In genomic region chr13:98577823-98578285, GRCh38 we compare ENCODE assay signal across 8 cellular contexts. TPM values are rescaled to one million over a fixed set of nuclear protein-coding genes. Genes with fewer than 3 reads are reported as not detected.
DNase-seq lines count a peak whose midpoint lies in the region; ATAC-seq and TF ChIP-seq lines count a peak whose summit lies in the region.

No MANE protein-coding gene starts in this region.

- H3K4me1 Mint-ChIP-seq in T-helper 17 cell, result peaks cover 29% of the 10 kb centered on the region

- no peak for TF ChIP-seq EP300 in sigmoid colon (IDR thresholded peaks at IDR 0.05)

- intact Hi-C loops in Right ventricle myocardium superior (cut with DNase I) (loop anchor here (5.0 kb wide), 1 partner anchor 126 kb away; no protein-coding TSS in a partner anchor), sigmoid colon (cut with DNase I) (loop anchor here (1.0 to 5.0 kb wide), 6 partner anchors 74 to 624 kb away; partner anchors contain the start of genes FARP1 and UBAC2)

- H3K36me3 ChIP-seq in H7 (replicated peaks; ENCODE audit: control insufficient read depth, insufficient read depth, low read length), result no peaks in the 10 kb centered on the region
- no peaks in the 10 kb centered on the region for H3K36me3 ChIP-seq in sigmoid colon

- TF ChIP-seq POLR2A in sigmoid colon (IDR thresholded peaks at IDR 0.05), result no peak

- no peaks in the 10 kb centered on the region for H3K27me3 ChIP-seq in H7 (ENCODE audit: control insufficient read depth, insufficient read depth, low read length)
- H3K27me3 ChIP-seq in sigmoid colon, result no peaks in the 10 kb centered on the region

- no peak for TF ChIP-seq CTCF in sigmoid colon (IDR thresholded peaks at IDR 0.05)

- H3K27me3 Mint-ChIP-seq in T-helper 17 cell, result no peaks in the 10 kb centered on the region

- ATAC-seq in T-helper 17 cell, result no peak
- peak; percentile 8 for ATAC-seq in Right ventricle myocardium superior (ENCODE audit: poor library complexity)
- no peak for ATAC-seq in HG02852 (IDR thresholded peaks at IDR 0.05; ENCODE audit: unreplicated experiment)

- peak overlapping the region; percentile 96 to 100 (median 97) for H3K27ac ChIP-seq in sigmoid colon

- H3K4me1 ChIP-seq in sigmoid colon, result peaks cover 0 to 46% (median 42%) of the 10 kb centered on the region in 4 donors

- H3K4me3 ChIP-seq in H7 (ENCODE audit: insufficient read depth, low read depth, low read length) (peak overlapping the region; percentile 60), sigmoid colon (peak overlapping the region; percentile 30 to 99 (median 73))

- DNase-seq in H7 (no peak), T-helper 17 cell (no peak), Right ventricle myocardium superior (no peak), sigmoid colon (no peak), COR-L47 (lab: John Stamatoyannopoulos, UW) (no peak), NCI-H2107 (lab: John Stamatoyannopoulos, UW) (no peak)
- no peak for DNase-seq in stimulated activated CD8-positive, alpha-beta memory T cell treated with anti-CD3 and anti-CD28 coated beads, Interleukin-4, amount 100 ng/mL, for 48 hours

- H3K9me3 ChIP-seq in T-helper 17 cell (ENCODE audit: control insufficient read depth, low read length, poor library complexity, severe bottlenecking) (no peaks in the 10 kb centered on the region), sigmoid colon (no peaks in the 10 kb centered on the region)

- H3K27ac Mint-ChIP-seq in T-helper 17 cell, result peak overlapping the region; percentile 90

- WGBS in sigmoid colon, 2 donors, result 21 to 60% methylated on average over 14 of the region's 14 CpGs

- H3K4me3 Mint-ChIP-seq in T-helper 17 cell, result peak overlapping the region; percentile 68

- no peaks in the 10 kb centered on the region for H3K36me3 Mint-ChIP-seq in T-helper 17 cell (ENCODE audit: low read depth)

RNA-seq across cellular contexts. Expression of gene STK24, which starts 0.9 kb away (rescaled TPM):
- 107 and 131 TPM in 2 replicates for total RNA-seq in H7 (2014; rRNA removed; shearing (Covaris generic))
- total RNA-seq in T-helper 17 cell (100 to 1,000 TPM; 134 to 163 TPM), Right ventricle myocardium superior (56.1 TPM), sigmoid colon (10 to 100 TPM; 59.7 to 78.9 (median 64.4) TPM)
- 100 to 1,000 TPM; 104 to 200 (median 118) TPM for polyA plus RNA-seq in sigmoid colon
